In the genomic region with DNA sequence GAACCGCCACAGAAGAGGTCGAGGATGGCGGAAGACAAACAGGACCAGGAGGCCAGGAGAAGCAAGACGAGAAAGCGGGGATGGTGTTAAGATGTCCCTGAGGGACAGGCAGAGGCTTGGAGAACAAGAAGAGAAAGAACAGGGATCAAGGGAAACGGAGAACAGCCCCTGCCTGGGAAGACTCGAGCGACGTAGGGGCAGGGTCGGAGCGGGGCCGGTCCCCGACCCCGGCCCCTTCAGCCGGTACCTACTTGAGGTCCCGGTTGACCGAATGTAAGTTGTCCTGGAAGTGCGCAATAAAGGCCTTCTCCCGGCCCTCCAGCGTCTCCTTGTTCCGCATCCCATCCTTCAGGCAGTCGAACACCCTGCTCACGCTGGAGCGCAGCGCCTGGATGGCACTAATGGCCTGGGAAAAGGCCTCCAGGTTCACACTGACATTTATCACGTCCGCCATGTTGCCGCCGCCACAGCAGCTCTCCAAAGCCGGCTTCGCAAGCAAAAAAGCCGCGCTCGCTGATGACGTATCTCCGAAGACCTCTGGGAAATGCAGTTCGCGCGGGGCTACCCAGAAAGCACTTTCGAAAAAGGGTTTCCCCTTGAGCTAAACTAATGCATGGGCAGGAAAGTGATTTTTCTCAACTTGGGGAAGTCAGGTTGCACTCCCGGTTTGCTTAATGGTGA, we compare ENCODE assay signal across 8 cellular contexts. TPM values are rescaled to one million over a fixed set of nuclear protein-coding genes. Genes with fewer than 3 reads are reported as not detected.
A peak's percentile ranks its signal among the peaks of the same experiment; 100 is the strongest.
DNase-seq lines count a peak whose midpoint lies in the region; ATAC-seq and TF ChIP-seq lines count a peak whose summit lies in the region.

A gene with protein sequence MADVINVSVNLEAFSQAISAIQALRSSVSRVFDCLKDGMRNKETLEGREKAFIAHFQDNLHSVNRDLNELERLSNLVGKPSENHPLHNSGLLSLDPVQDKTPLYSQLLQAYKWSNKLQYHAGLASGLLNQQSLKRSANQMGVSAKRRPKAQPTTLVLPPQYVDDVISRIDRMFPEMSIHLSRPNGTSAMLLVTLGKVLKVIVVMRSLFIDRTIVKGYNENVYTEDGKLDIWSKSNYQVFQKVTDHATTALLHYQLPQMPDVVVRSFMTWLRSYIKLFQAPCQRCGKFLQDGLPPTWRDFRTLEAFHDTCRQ (minus strand): TSS at position 477 of the 681 bp plus-strand sequence. CDS start 23 bp downstream, at position 454.

- intact Hi-C loops in activated T-helper 1 cell treated with anti-CD3 and anti-CD28 coated beads, Interleukin-12 subunit alpha, Interleukin-12 subunit beta, Interleukin-2, Interleukin-4 antibody, amounts not matched to agents 30 ng/mL and 10 ng/mL and 1 ng/mL, durations not matched to agents 14 hours and 24 hours and 36 hours (cut with micrococcal nuclease), result loop anchor here (1.0 to 5.0 kb wide), 8 partner anchors 47 to 952 kb away; a partner anchor contains a TSS
- intact Hi-C loops in naive thymus-derived CD4-positive, alpha-beta T cell (cut with micrococcal nuclease), result loop anchor here (1.0 to 10.0 kb wide), 7 partner anchors 80 to 955 kb away; a partner anchor contains a TSS

- no peaks in the 10 kb centered on the region for H3K9me3 ChIP-seq in fibroblast of lung (ENCODE audit: control insufficient read depth, insufficient read depth, low read depth, low read length)
- H3K9me3 ChIP-seq in naive thymus-derived CD4-positive, alpha-beta T cell (ENCODE audit: control insufficient read depth in 2 of 3, low read length in 3 of 3), result no peaks in the 10 kb centered on the region

- DNase-seq in DMS153 (lab: John Stamatoyannopoulos, UW) (peak; percentile 86), LHCN-M2 (ENCODE audit: low read depth) (peak; percentile 90), RPMI7951 (ENCODE audit: low read depth) (peak; percentile 85), fibroblast of lung (ENCODE audit: low read depth in 2 of 2) (peak; percentile 91 to 93)
- DNase-seq in activated T-helper 1 cell treated with anti-CD3 and anti-CD28 coated beads, Interleukin-12 subunit alpha, Interleukin-12 subunit beta, Interleukin-2, Interleukin-4 antibody, amounts not matched to agents 30 ng/mL and 10 ng/mL and 1 ng/mL, durations not matched to agents 14 hours and 24 hours and 36 hours (ENCODE audit: low spot score), result peak; percentile 90
- peak; percentile 79 to 94 (median 90) for DNase-seq in naive thymus-derived CD4-positive, alpha-beta T cell

- H3K36me3 Mint-ChIP-seq in activated T-helper 1 cell treated with anti-CD3 and anti-CD28 coated beads, Interleukin-12 subunit alpha, Interleukin-12 subunit beta, Interleukin-2, Interleukin-4 antibody, amounts not matched to agents 30 ng/mL and 10 ng/mL and 1 ng/mL, durations not matched to agents 14 hours and 24 hours and 36 hours (ENCODE audit: low read depth), result peaks cover 13% of the 10 kb centered on the region
- peaks cover 0 to 27% (median 13%) of the 10 kb centered on the region in 5 donors for H3K36me3 Mint-ChIP-seq in naive thymus-derived CD4-positive, alpha-beta T cell
- peaks cover 28% of the 10 kb centered on the region for H3K36me3 Mint-ChIP-seq in stimulated activated memory B cell treated with anti-CD40 and anti-IgM and Interleukin-4, amounts not matched to agents 10 μg/mL and 1 μg/mL and 100 μg/mL, for 72 hours

- peak within 1 kb of the TSS; percentile 94 for H3K27ac Mint-ChIP-seq in activated T-helper 1 cell treated with anti-CD3 and anti-CD28 coated beads, Interleukin-12 subunit alpha, Interleukin-12 subunit beta, Interleukin-2, Interleukin-4 antibody, amounts not matched to agents 30 ng/mL and 10 ng/mL and 1 ng/mL, durations not matched to agents 14 hours and 24 hours and 36 hours
- peak within 1 kb of the TSS; percentile 69 to 96 (median 92) for H3K27ac Mint-ChIP-seq in naive thymus-derived CD4-positive, alpha-beta T cell
- peak within 1 kb of the TSS; percentile 95 for H3K27ac Mint-ChIP-seq in stimulated activated memory B cell treated with anti-CD40 and anti-IgM and Interleukin-4, amounts not matched to agents 10 μg/mL and 1 μg/mL and 100 μg/mL, for 72 hours

- H3K4me1 Mint-ChIP-seq in activated T-helper 1 cell treated with anti-CD3 and anti-CD28 coated beads, Interleukin-12 subunit alpha, Interleukin-12 subunit beta, Interleukin-2, Interleukin-4 antibody, amounts not matched to agents 30 ng/mL and 10 ng/mL and 1 ng/mL, durations not matched to agents 14 hours and 24 hours and 36 hours (ENCODE audit: low read depth), result peaks cover 45% of the 10 kb centered on the region
- peaks cover 31 to 53% (median 50%) of the 10 kb centered on the region in 7 donors for H3K4me1 Mint-ChIP-seq in naive thymus-derived CD4-positive, alpha-beta T cell
- peaks cover 38% of the 10 kb centered on the region for H3K4me1 Mint-ChIP-seq in stimulated activated memory B cell treated with anti-CD40 and anti-IgM and Interleukin-4, amounts not matched to agents 10 μg/mL and 1 μg/mL and 100 μg/mL, for 72 hours

- peaks cover 3% of the 10 kb centered on the region for H3K27me3 ChIP-seq in fibroblast of lung (ENCODE audit: control insufficient read depth, insufficient read depth, low read length)
- H3K27me3 ChIP-seq in naive thymus-derived CD4-positive, alpha-beta T cell (ENCODE audit: control insufficient read depth in 2 of 2, insufficient read depth in 2 of 2, low read length in 2 of 2), result no peaks in the 10 kb centered on the region

- H3K4me2 ChIP-seq in fibroblast of lung (ENCODE audit: extremely low read depth, insufficient read depth, low read length), result peak within 1 kb of the TSS; percentile 88

- no peaks in the 10 kb centered on the region for H3K4me1 ChIP-seq in fibroblast of lung (ENCODE audit: control insufficient read depth, extremely low read depth, insufficient read depth, low read length)
- H3K4me1 ChIP-seq in naive thymus-derived CD4-positive, alpha-beta T cell (ENCODE audit: control insufficient read depth in 2 of 2, insufficient read depth in 2 of 2, low read length in 2 of 2), result peaks cover 13 to 15% of the 10 kb centered on the region in 2 donors

- no peaks in the 10 kb centered on the region for H4K20me1 ChIP-seq in fibroblast of lung (ENCODE audit: control insufficient read depth, extremely low read depth, insufficient read depth, low read length)

- CTCF ChIA-PET in naive thymus-derived CD4-positive, alpha-beta T cell (lab: Charles Lee), result no interaction called here

- no peaks in the 10 kb centered on the region for H3K36me3 ChIP-seq in fibroblast of lung (ENCODE audit: control insufficient read depth, insufficient read depth, low read length)
- peaks cover 0 to 21% (median 13%) of the 10 kb centered on the region in 3 experiments for H3K36me3 ChIP-seq in naive thymus-derived CD4-positive, alpha-beta T cell (ENCODE audit: control insufficient read depth in 2 of 3, insufficient read depth in 3 of 3, low read length in 3 of 3)

- peaks cover 32% of the 10 kb centered on the region for H3K79me2 ChIP-seq in fibroblast of lung (ENCODE audit: control insufficient read depth, insufficient read depth, low read length)

- no peak for TF ChIP-seq CTCF in fibroblast of lung (conservative IDR thresholded peaks at IDR 0.05 in 1 of 2, IDR thresholded peaks at IDR 0.05 in 1 of 2; ENCODE audit: low read depth in 1 of 2, low read length in 2 of 2)

- H3K4me3 ChIP-seq in fibroblast of lung (replicated peaks in 1 of 4; ENCODE audit: control extremely low read depth in 1 of 4, insufficient read depth in 1 of 4, low read depth in 3 of 4, low read length in 4 of 4), result peak within 1 kb of the TSS; percentile 80 to 92 (median 84)
- H3K4me3 ChIP-seq in naive thymus-derived CD4-positive, alpha-beta T cell (ENCODE audit: low read length), result peak within 1 kb of the TSS; percentile 77

- H2AFZ ChIP-seq in fibroblast of lung (ENCODE audit: low read length), result peak within 1 kb of the TSS; percentile 69

- ATAC-seq in GM21723 (IDR thresholded peaks at IDR 0.05; ENCODE audit: unreplicated experiment), result peak; percentile 89
- peak; percentile 98 for ATAC-seq in naive thymus-derived CD4-positive, alpha-beta T cell
- peak; percentile 99 for ATAC-seq in stimulated activated memory B cell treated with anti-CD40 and anti-IgM and Interleukin-4, amounts not matched to agents 10 μg/mL and 1 μg/mL and 100 μg/mL, for 72 hours

- H3K9me3 Mint-ChIP-seq in activated T-helper 1 cell treated with anti-CD3 and anti-CD28 coated beads, Interleukin-12 subunit alpha, Interleukin-12 subunit beta, Interleukin-2, Interleukin-4 antibody, amounts not matched to agents 30 ng/mL and 10 ng/mL and 1 ng/mL, durations not matched to agents 14 hours and 24 hours and 36 hours, result no peaks in the 10 kb centered on the region
- no peaks in the 10 kb centered on the region for H3K9me3 Mint-ChIP-seq in naive thymus-derived CD4-positive, alpha-beta T cell
- no peaks in the 10 kb centered on the region for H3K9me3 Mint-ChIP-seq in stimulated activated memory B cell treated with anti-CD40 and anti-IgM and Interleukin-4, amounts not matched to agents 10 μg/mL and 1 μg/mL and 100 μg/mL, for 72 hours

- peak within 1 kb of the TSS; percentile 75 for H3K27ac ChIP-seq in fibroblast of lung (ENCODE audit: insufficient read depth, low read length)
- H3K27ac ChIP-seq in naive thymus-derived CD4-positive, alpha-beta T cell (ENCODE audit: low read depth, low read length), result peak within 1 kb of the TSS; percentile 72

- POLR2A ChIA-PET in naive thymus-derived CD4-positive, alpha-beta T cell (lab: Charles Lee), result interaction anchor here (1.4 kb wide), 1 partner anchor 954 kb away, joined by 5 read pairs; a partner anchor contains a TSS

- peak within 1 kb of the TSS; percentile 98 for H3K4me3 Mint-ChIP-seq in activated T-helper 1 cell treated with anti-CD3 and anti-CD28 coated beads, Interleukin-12 subunit alpha, Interleukin-12 subunit beta, Interleukin-2, Interleukin-4 antibody, amounts not matched to agents 30 ng/mL and 10 ng/mL and 1 ng/mL, durations not matched to agents 14 hours and 24 hours and 36 hours
- peak within 1 kb of the TSS; percentile 93 to 99 (median 98) for H3K4me3 Mint-ChIP-seq in naive thymus-derived CD4-positive, alpha-beta T cell
- peak within 1 kb of the TSS; percentile 99 for H3K4me3 Mint-ChIP-seq in stimulated activated memory B cell treated with anti-CD40 and anti-IgM and Interleukin-4, amounts not matched to agents 10 μg/mL and 1 μg/mL and 100 μg/mL, for 72 hours

- peaks cover 8% of the 10 kb centered on the region for H3K27me3 Mint-ChIP-seq in activated T-helper 1 cell treated with anti-CD3 and anti-CD28 coated beads, Interleukin-12 subunit alpha, Interleukin-12 subunit beta, Interleukin-2, Interleukin-4 antibody, amounts not matched to agents 30 ng/mL and 10 ng/mL and 1 ng/mL, durations not matched to agents 14 hours and 24 hours and 36 hours (ENCODE audit: insufficient read depth)
- peaks cover 0 to 7% (median 4%) of the 10 kb centered on the region in 5 donors for H3K27me3 Mint-ChIP-seq in naive thymus-derived CD4-positive, alpha-beta T cell
- H3K27me3 Mint-ChIP-seq in stimulated activated memory B cell treated with anti-CD40 and anti-IgM and Interleukin-4, amounts not matched to agents 10 μg/mL and 1 μg/mL and 100 μg/mL, for 72 hours, result peaks cover 7% of the 10 kb centered on the region

- peak within 1 kb of the TSS; percentile 78 for H3K9ac ChIP-seq in fibroblast of lung (ENCODE audit: insufficient read depth, low read length)

RNA-seq across cellular contexts. Expression of the gene that starts here (rescaled TPM):
- total RNA-seq in LHCN-M2 (2014; rRNA removed) (34.9 and 49.6 TPM in 2 replicates), fibroblast of lung (10.8 and 13.4 TPM in 2 replicates)
- 48.4 TPM for polyA plus RNA-seq in LHCN-M2 (2012)
- total RNA-seq in RPMI7951 (2014; rRNA removed; shearing (Covaris generic)), result 34.1 and 37.7 TPM in 2 replicates
- total RNA-seq in activated T-helper 1 cell treated with anti-CD3 and anti-CD28 coated beads, Interleukin-12 subunit alpha, Interleukin-12 subunit beta, Interleukin-2, Interleukin-4 antibody, amounts not matched to agents 30 ng/mL and 10 ng/mL and 1 ng/mL, durations not matched to agents 14 hours and 24 hours and 36 hours, result 41.0 and 45.6 TPM in 2 replicates
- polyA plus RNA-seq in fibroblast of lung, result 44.7 and 55.1 TPM in 2 replicates
- polyA plus RNA-seq in fibroblast of lung (2012), result 31.7 and 41.5 TPM in 2 replicates
- polyA minus RNA-seq in fibroblast of lung (ENCODE audit: low replicate concordance), result 25.8 and 28.4 TPM in 2 replicates
- total RNA-seq in naive thymus-derived CD4-positive, alpha-beta T cell, result 10 to 100 TPM; 11.5 to 26.9 (median 21.3) TPM
- polyA plus RNA-seq in naive thymus-derived CD4-positive, alpha-beta T cell, result 10 to 100 TPM; 34.6 to 44.2 TPM

Comparison
In these comparisons a context has a peak if more than half of its experiments do, and no peak if none do; other contexts are left out.
1. Peak in every context shown above with its lines: DNase-seq, ATAC-seq, H3K4me3 ChIP-seq and H3K27ac ChIP-seq.